In the genomic region with DNA sequence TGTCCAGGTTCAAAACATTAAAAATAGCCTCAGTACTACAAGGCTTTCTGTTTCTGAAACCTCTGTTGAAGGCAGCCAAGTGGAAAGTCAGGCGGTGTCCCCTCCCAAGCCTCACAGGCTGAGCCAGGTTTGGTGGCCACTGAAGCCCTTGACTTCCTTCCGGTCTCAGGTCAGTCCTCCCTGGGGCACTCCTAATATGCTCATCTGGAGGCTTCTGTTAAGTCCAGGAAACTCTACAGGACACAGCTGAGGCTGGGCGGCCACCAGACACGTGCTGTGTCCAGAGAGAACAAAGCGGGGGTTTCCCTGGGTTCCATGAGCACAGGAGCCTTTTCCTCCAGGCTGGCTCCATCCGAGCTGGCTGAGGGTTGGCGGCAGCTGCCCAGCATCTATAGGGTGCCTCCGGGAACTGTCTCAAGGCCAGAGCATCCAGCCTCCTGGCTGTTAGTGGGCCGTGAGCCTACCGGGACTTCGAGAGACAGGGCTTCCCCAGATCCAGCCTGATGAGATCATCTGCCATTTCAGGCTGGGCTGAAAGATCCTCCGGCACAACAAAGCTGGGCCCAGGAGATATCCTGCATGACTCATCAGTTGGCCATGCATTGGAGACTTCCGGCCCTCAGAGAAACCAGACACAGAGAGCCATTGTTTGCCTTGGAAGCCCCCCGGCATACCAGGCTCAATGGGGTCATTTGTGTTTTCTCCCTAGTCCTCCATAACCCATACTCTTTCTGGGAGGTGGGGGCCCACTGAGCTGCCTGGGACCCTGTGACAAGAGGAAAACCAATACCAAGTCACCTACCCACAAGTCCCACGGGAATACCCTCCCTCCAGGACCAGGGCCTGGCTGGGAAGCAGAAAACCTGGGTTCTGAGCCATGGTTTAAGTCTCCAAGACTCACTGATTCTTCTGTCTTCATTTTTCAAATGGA, we compare ENCODE assay signal across 8 cellular contexts.
DNase-seq lines count a peak whose midpoint lies in the region; ATAC-seq and FAIRE-seq lines count a peak whose summit lies in the region.

No MANE protein-coding gene starts in this region.

- H3K9ac ChIP-seq in skeletal muscle tissue (ENCODE audit: low read depth in 1 of 3, low read length in 3 of 3), result peak overlapping the region in 2 of 3 donors; percentile 53 to 60

- FAIRE-seq in HTR-8/SVneo (lab: Jason Lieb, UNC), result peak; percentile 91

- peaks cover 43 to 54% (median 51%) of the 10 kb centered on the region in 3 donors for H3K4me1 ChIP-seq in skeletal muscle tissue (ENCODE audit: control insufficient read depth in 3 of 3, insufficient read depth in 3 of 3, low read length in 3 of 3)

- H3K27ac ChIP-seq in skeletal muscle tissue (ENCODE audit: low read depth, low read length), result peak overlapping the region; percentile 86

- H3K36me3 ChIP-seq in skeletal muscle tissue (ENCODE audit: control insufficient read depth in 3 of 3, insufficient read depth in 3 of 3, low read length in 3 of 3), result no peaks in the 10 kb centered on the region

- DNase-seq in EH (ENCODE audit: low read depth) (peak; percentile 99), HTR-8/SVneo (ENCODE audit: insufficient read length, low spot score) (peak; percentile 96), astrocyte of the hippocampus (ENCODE audit: low read depth, low spot score) (peak; percentile 97), hypothalamus (lab: John Stamatoyannopoulos, UW) (peak in 40 of 51 donors; percentile 38 to 89 (median 64)), NCI-H524 treated with DMSO at 0.1 percent for 48 hours (lab: John Stamatoyannopoulos, UW) (no peak), NCI-H2081 (lab: John Stamatoyannopoulos, UW) (no peak)

- peak overlapping the region in 2 of 3 donors; percentile 40 to 49 for H3K4me3 ChIP-seq in skeletal muscle tissue (ENCODE audit: low read length in 3 of 3)

- H3K27me3 ChIP-seq in skeletal muscle tissue (ENCODE audit: control insufficient read depth in 3 of 3, insufficient read depth in 3 of 3, low read length in 3 of 3), result no peaks in the 10 kb centered on the region

- peak; percentile 76 for ATAC-seq in GM21619 (IDR thresholded peaks at IDR 0.05; ENCODE audit: unreplicated experiment)

- H3K9me3 ChIP-seq in skeletal muscle tissue (ENCODE audit: control insufficient read depth in 3 of 3, low read length in 3 of 3), result peaks cover 0 to 5% (median 0%) of the 10 kb centered on the region in 3 donors

Comparison
In these comparisons a context has a peak if more than half of its experiments do, and no peak if none do; other contexts are left out.
1. DNase-seq: peak in EH (single experiment), HTR-8/SVneo (single experiment), astrocyte of the hippocampus (single experiment) and hypothalamus (40 of 51); none in NCI-H524 treated with DMSO at 0.1 percent for 48 hours (single experiment) and NCI-H2081 (0 of 2).